10 cellular contexts compared by ENCODE assay signal in the genomic region with DNA sequence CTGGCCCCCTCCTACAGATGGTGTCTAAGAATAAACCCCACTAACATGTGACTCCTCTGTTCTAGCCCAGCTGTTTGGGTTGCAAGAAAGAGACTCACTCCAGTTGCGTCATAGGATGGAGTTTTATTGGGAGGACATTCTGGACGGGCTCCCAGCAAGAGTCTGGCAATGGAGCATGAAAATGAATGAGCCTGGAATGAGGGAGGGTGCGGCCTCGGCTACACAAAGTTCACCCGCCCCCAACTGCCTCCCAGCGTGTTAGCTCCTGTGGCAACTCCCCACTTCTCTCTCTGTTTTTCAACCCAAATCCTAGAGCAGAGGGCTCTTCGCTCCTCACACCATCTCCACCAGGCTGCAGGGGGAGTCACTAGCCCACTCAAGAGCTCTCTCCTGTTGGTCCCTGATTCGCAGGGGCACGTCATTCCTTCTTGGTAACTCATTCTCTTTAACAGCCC. TPM values are rescaled to one million over a fixed set of nuclear protein-coding genes. Genes with fewer than 3 reads are reported as not detected.
A peak's percentile ranks its signal among the peaks of the same experiment; 100 is the strongest.
DNase-seq lines count a peak whose midpoint lies in the region; ATAC-seq and TF ChIP-seq lines count a peak whose summit lies in the region.
"Had no signal": no experiment of that assay in that cellular context is flagged by ENCODE, and none has a peak within 500 bp of the region (broad histone marks: within the 10 kb centered on the region; RNA-seq: fewer than 3 reads in every experiment).

No MANE protein-coding gene starts in this region.

- no peaks in the 10 kb centered on the region for H3K36me3 Mint-ChIP-seq in CD4-positive, alpha-beta T cell (ENCODE audit: low read depth)
- H3K36me3 Mint-ChIP-seq: natural killer cell had no signal

- no peak overlapping the region for H3K27ac Mint-ChIP-seq in CD4-positive, alpha-beta T cell
- H3K27ac Mint-ChIP-seq: natural killer cell had no signal

- no peaks in the 10 kb centered on the region for H3K4me1 Mint-ChIP-seq in CD4-positive, alpha-beta T cell (ENCODE audit: low read depth)
- H3K4me1 Mint-ChIP-seq: natural killer cell had no signal

- H3K9me3 Mint-ChIP-seq in CD4-positive, alpha-beta T cell, result no peaks in the 10 kb centered on the region
- H3K9me3 Mint-ChIP-seq: natural killer cell had no signal

- peak; percentile 93 for DNase-seq in GM03348 (ENCODE audit: low spot score)
- peak in 40 of 56 donors; percentile 17 to 80 (median 39) for DNase-seq in amygdala (lab: John Stamatoyannopoulos, UW)
- DNase-seq in left ventricle myocardium superior, result peak; percentile 85
- peak; percentile 88 for DNase-seq in sciatic nerve (ENCODE audit: low spot score)
- DNase-seq in CD4-positive, alpha-beta T cell, result no peak
- no peak for DNase-seq in OCI-M2 (lab: John Stamatoyannopoulos, UW; ENCODE audit: unreplicated experiment)
- DNase-seq in NCI-H146 treated with DMSO at 0.1 percent for 48 hours (lab: John Stamatoyannopoulos, UW; ENCODE audit: unreplicated experiment), result no peak
- DNase-seq in effector CD8-positive, alpha-beta T cell (lab: John Stamatoyannopoulos, UW), result no peak
- DNase-seq: KG1, natural killer cell had no signal

- POLR2A ChIA-PET in CD4-positive, alpha-beta T cell (lab: Charles Lee), result no interaction called here

- intact Hi-C loops in left ventricle myocardium superior (cut with micrococcal nuclease), result no loop called here
- intact Hi-C loops in sciatic nerve (cut with DNase I), result no loop called here
- intact Hi-C loops in CD4-positive, alpha-beta T cell (cut with DNase I, micrococcal nuclease), result no loop called here

- no peak for TF ChIP-seq CTCF in CD4-positive, alpha-beta T cell (IDR thresholded peaks at IDR 0.05)

- CTCF ChIA-PET in CD4-positive, alpha-beta T cell (lab: Charles Lee), result no interaction called here

- no peak overlapping the region for H3K4me3 Mint-ChIP-seq in CD4-positive, alpha-beta T cell
- H3K4me3 Mint-ChIP-seq: natural killer cell had no signal

- peaks cover 42% of the 10 kb centered on the region for H3K27me3 Mint-ChIP-seq in CD4-positive, alpha-beta T cell

- peaks cover 14% of the 10 kb centered on the region for H3K27me3 ChIP-seq in CD4-positive, alpha-beta T cell (ENCODE audit: control insufficient read depth, insufficient read depth, low read length)

- no peaks in the 10 kb centered on the region for H3K9me3 ChIP-seq in CD4-positive, alpha-beta T cell (ENCODE audit: control insufficient read depth, low read length)

- H3K27ac ChIP-seq in CD4-positive, alpha-beta T cell (ENCODE audit: low read depth, low read length), result no peak overlapping the region

- peak; percentile 87 for ATAC-seq in left ventricle myocardium superior
- peak; percentile 91 for ATAC-seq in sciatic nerve
- ATAC-seq in CD4-positive, alpha-beta T cell (ENCODE audit: poor library complexity), result no peak
- ATAC-seq: natural killer cell had no signal

RNA-seq across cellular contexts. Expression of gene ADAM33, which starts 5.1 kb away (rescaled TPM):
- total RNA-seq in left ventricle myocardium superior (12.2 TPM), sciatic nerve (117 TPM)
- not detected for total RNA-seq in CD4-positive, alpha-beta T cell
- total RNA-seq: natural killer cell had no signal

RNA-seq across cellular contexts. Expression of gene GFRA4, which starts 23.7 kb away (rescaled TPM):
- total RNA-seq in left ventricle myocardium superior (not detected), sciatic nerve (not detected)
- total RNA-seq in CD4-positive, alpha-beta T cell, result not detected
- total RNA-seq: natural killer cell had no signal

RNA-seq across cellular contexts. Expression of gene SIGLEC1, which starts 25.5 kb away (rescaled TPM):
- total RNA-seq in left ventricle myocardium superior, result 7.1 TPM
- 19.2 TPM for total RNA-seq in sciatic nerve
- total RNA-seq in CD4-positive, alpha-beta T cell, result under 1 TPM; 0.08 to 0.11 TPM

RNA-seq across cellular contexts. Expression of gene HSPA12B, which starts 45.6 kb away (rescaled TPM):
- 16.2 TPM for total RNA-seq in left ventricle myocardium superior
- total RNA-seq in sciatic nerve, result 20.4 TPM
- under 1 TPM in 1 of 2 experiments, not detected in 1; 0.08 TPM for total RNA-seq in CD4-positive, alpha-beta T cell
- total RNA-seq: natural killer cell had no signal

Comparison
In these comparisons a context has a peak if more than half of its experiments do, and no peak if none do; other contexts are left out.
1. DNase-seq: peak in GM03348 (single experiment), amygdala (40 of 56), left ventricle myocardium superior (single experiment) and sciatic nerve (single experiment); none in CD4-positive, alpha-beta T cell (0 of 10), OCI-M2 (single experiment), NCI-H146 treated with DMSO at 0.1 percent for 48 hours (single experiment) and effector CD8-positive, alpha-beta T cell (single experiment).
2. RNA of gene ADAM33, which starts 5.1 kb away (total RNA-seq): 117 TPM in sciatic nerve (single experiment) and 12.2 TPM in left ventricle myocardium superior (single experiment); not detected in CD4-positive, alpha-beta T cell; every median in the first group is over 10 times any median in the second.